In genomic region chr1:64220241-64220640, GRCh38 we compare ENCODE assay signal across 36 cellular contexts. TPM values are rescaled to one million over a fixed set of nuclear protein-coding genes. Genes with fewer than 3 reads are reported as not detected.
"Had no signal": no experiment of that assay in that cellular context is flagged by ENCODE, and none has a peak within 500 bp of the region (broad histone marks: within the 10 kb centered on the region; RNA-seq: fewer than 3 reads in every experiment).

No MANE protein-coding gene starts in this region.

- H3K9me3 ChIP-seq: adrenal gland, ascending aorta, esophagus muscularis mucosa, heart left ventricle, left lung, lower lobe of right lung, ovary, prostate gland, SK-N-SH, suprapubic skin, tibial nerve had no signal

- H3K4me1 ChIP-seq: adrenal gland, esophagus muscularis mucosa, heart left ventricle, left lung, lower lobe of right lung, prostate gland, suprapubic skin, tibial nerve had no signal

- DNase-seq: activated CD4-positive, alpha-beta memory T cell treated with anti-CD3 and anti-CD28 coated beads for 36 hours; activated CD4-positive, alpha-beta T cell treated with anti-CD3 and anti-CD28 coated beads, Interleukin-2, amount 10 ng/mL, durations not matched to agents 24 days and 14 days; activated CD4-positive, CD25-positive, alpha-beta regulatory T cell treated with anti-CD3 and anti-CD28 coated beads, Interleukin-2, amount 50 U/mL, for 72 hours; activated CD8-positive, alpha-beta memory T cell treated with anti-CD3 and anti-CD28 coated beads, Interleukin-2, amount 50 U/mL, for 4 hours; activated effector memory CD4-positive, alpha-beta T cell treated with anti-CD3 and anti-CD28 coated beads, Interleukin-2, amount 50 U/mL, for 16 hours; activated naive CD4-positive, alpha-beta T cell treated with anti-CD3 and anti-CD28 coated beads for 36 hours; activated naive CD8-positive, alpha-beta T cell treated with anti-CD3 and anti-CD28 coated beads for 36 hours; activated T-cell treated with anti-CD3 and anti-CD28 coated beads, Interleukin-2, amount 50 U/mL, for 1 hour; adrenal gland; central memory CD4-positive, alpha-beta T cell; dermis blood vessel endothelial cell; effector CD4-positive, alpha-beta T cell; heart left ventricle; hypothalamus; immature natural killer cell; left lung; lower lobe of right lung; mesendoderm; natural killer cell; ovary; retina; SK-N-SH; stimulated activated CD4-positive, alpha-beta T cell treated with anti-CD3 and anti-CD28 coated beads, Interleukin-1b, Interleukin-23, amount 100 ng/mL, for 48 hours; stimulated activated naive CD4-positive, alpha-beta T cell; SW 1271; T-helper 9 cell had no signal

- H3K36me3 ChIP-seq: adrenal gland, ascending aorta, esophagus muscularis mucosa, heart left ventricle, left lung, lower lobe of right lung, ovary, prostate gland, suprapubic skin, tibial nerve had no signal

- H3K4me2 ChIP-seq: SK-N-SH, smooth muscle cell had no signal

- H3K27ac ChIP-seq: adrenal gland, ascending aorta, esophagus muscularis mucosa, heart left ventricle, left lung, lower lobe of right lung, ovary, prostate gland, suprapubic skin, tibial nerve had no signal

- H3K9ac ChIP-seq: SK-N-SH had no signal

- ATAC-seq: heart left ventricle, left lung, lower lobe of right lung, natural killer cell, sciatic nerve had no signal

- H3K4me3 ChIP-seq: adrenal gland, ascending aorta, esophagus muscularis mucosa, heart left ventricle, left lung, lower lobe of right lung, ovary, prostate gland, smooth muscle cell, suprapubic skin, tibial nerve had no signal

- H3K27me3 ChIP-seq: adrenal gland, ascending aorta, esophagus muscularis mucosa, heart left ventricle, left lung, ovary, suprapubic skin, tibial nerve had no signal

RNA-seq across cellular contexts. Expression of gene UBE2U, which starts 16.8 kb away (rescaled TPM):
- total RNA-seq: activated CD4-positive, alpha-beta memory T cell treated with anti-CD3 and anti-CD28 coated beads for 36 hours; activated CD4-positive, alpha-beta T cell treated with anti-CD3 and anti-CD28 coated beads, Interleukin-2, amount 10 ng/mL, durations not matched to agents 24 days and 14 days; activated CD8-positive, alpha-beta memory T cell treated with anti-CD3 and anti-CD28 coated beads for 36 hours; activated naive CD4-positive, alpha-beta T cell treated with anti-CD3 and anti-CD28 coated beads for 36 hours; activated naive CD8-positive, alpha-beta T cell treated with anti-CD3 and anti-CD28 coated beads for 36 hours; activated T-helper 1 cell treated with anti-CD3 and anti-CD28 coated beads, Interleukin-12 subunit alpha, Interleukin-12 subunit beta, Interleukin-2, Interleukin-4 antibody, amounts not matched to agents 30 ng/mL and 10 ng/mL and 1 ng/mL, durations not matched to agents 14 hours and 24 hours and 36 hours; adrenal gland; ascending aorta; dermis blood vessel endothelial cell; esophagus muscularis mucosa; left lung; lower lobe of right lung; mononuclear cell; natural killer cell; ovary; sciatic nerve; smooth muscle cell; suprapubic skin; tibial nerve had no signal
